18 cellular contexts compared by ENCODE assay signal in the genomic region with DNA sequence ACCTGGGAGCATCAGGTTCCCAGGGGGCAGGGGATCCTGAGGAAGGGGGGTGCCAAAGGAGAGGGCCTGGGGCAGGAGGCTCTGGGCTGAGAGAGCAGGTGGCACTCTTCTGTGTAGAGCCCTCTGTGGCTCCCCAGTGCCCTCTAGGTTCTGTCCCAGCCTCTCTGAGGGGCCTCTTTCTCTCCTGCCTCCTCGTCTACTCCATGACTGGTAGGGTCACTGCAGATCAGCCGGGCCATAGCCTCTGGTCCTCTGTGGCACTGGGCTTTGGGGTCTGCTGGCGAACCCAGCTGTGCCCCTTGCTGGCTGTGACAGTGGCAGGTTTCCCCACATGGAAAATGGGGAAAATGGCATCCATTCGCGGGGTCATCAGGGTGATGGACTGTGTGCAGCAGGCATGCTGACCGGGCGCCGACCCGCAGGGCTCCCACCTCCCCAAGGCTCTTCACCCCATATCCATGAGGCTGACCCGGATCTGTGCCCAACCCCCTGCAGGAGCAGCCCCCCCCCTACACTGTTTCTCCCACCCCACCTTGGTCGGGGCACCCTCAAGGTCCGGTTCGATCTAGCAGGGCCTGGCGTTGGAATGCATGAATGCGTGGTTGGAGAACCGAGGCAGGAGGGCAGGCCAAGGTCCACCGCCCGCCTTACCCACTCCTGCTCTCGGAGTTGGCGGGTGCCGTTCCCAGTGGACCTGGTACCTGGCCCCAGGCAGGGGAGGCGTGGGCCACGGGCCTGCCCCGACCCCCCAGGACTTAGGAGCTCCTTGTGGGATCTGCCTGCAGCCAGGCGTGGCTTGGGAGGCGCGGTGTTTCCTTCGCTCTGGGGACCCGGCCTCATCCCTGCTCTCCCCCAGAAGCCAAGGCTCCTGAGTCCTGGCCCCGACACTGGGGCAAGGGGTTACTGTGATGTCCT. TPM values are rescaled to one million over a fixed set of nuclear protein-coding genes. Genes with fewer than 3 reads are reported as not detected.
DNase-seq lines count a peak whose midpoint lies in the region; ATAC-seq and TF ChIP-seq lines count a peak whose summit lies in the region.
"Had no signal": no experiment of that assay in that cellular context is flagged by ENCODE, and none has a peak within 500 bp of the region (broad histone marks: within the 10 kb centered on the region; RNA-seq: fewer than 3 reads in every experiment).

No MANE protein-coding gene starts in this region.

- no peak overlapping the region for H2BK120ac ChIP-seq in trophoblast cell (ENCODE audit: insufficient read depth, low read length, poor library complexity)

- TF ChIP-seq CTCF in heart left ventricle (IDR thresholded peaks at IDR 0.05): no peak
- no peak for TF ChIP-seq CTCF in hepatocyte (IDR thresholded peaks at IDR 0.05; ENCODE audit: poor library complexity)
- no peak for TF ChIP-seq CTCF in neural progenitor cell (IDR thresholded peaks at IDR 0.05)

- ATAC-seq in heart left ventricle (no peak), Right ventricle myocardium inferior (no peak), aorta (ENCODE audit: low FRiP score) (no peak), HG03342 (IDR thresholded peaks at IDR 0.05; ENCODE audit: unreplicated experiment) (no peak)
- no peak for ATAC-seq in activated T-cell treated with anti-CD3 and anti-CD28 coated beads, Interleukin-2, amount 50 U/mL, for 72 hours (replicated peaks in 1 of 2)

- H3K27me3 Mint-ChIP-seq in neural progenitor cell (ENCODE audit: insufficient read depth, low read depth): no peaks in the 10 kb centered on the region
- no peaks in the 10 kb centered on the region for H3K27me3 Mint-ChIP-seq in activated T-cell treated with anti-CD3 and anti-CD28 coated beads, Interleukin-2, amount 50 U/mL, for 72 hours (ENCODE audit: low read depth)
- H3K27me3 Mint-ChIP-seq: CD4-positive, CD25-positive, alpha-beta regulatory T cell had no signal

- H3K9ac ChIP-seq in trophoblast cell (ENCODE audit: low read length): no peak overlapping the region
- H3K9ac ChIP-seq in neural progenitor cell: no peak overlapping the region

- H3K9me3 Mint-ChIP-seq in neural progenitor cell: no peaks in the 10 kb centered on the region
- no peaks in the 10 kb centered on the region for H3K9me3 Mint-ChIP-seq in activated T-cell treated with anti-CD3 and anti-CD28 coated beads, Interleukin-2, amount 50 U/mL, for 72 hours
- H3K9me3 Mint-ChIP-seq: CD4-positive, CD25-positive, alpha-beta regulatory T cell had no signal

- intact Hi-C loops in heart left ventricle (cut with DNase I) (no loop called here), Right ventricle myocardium inferior (cut with DNase I) (loop anchor here (10.0 kb wide), 1 partner anchor 208 kb away; the partner anchor contains the start of gene ADCY9), aorta (cut with DNase I) (loop anchor here in 1 of 2 donors (5.0 kb wide), 1 partner anchor 50 kb away; the partner anchor contains the start of gene TFAP4)

- H3K4me1 ChIP-seq in heart left ventricle (peaks cover 16 to 99% (median 79%) of the 10 kb centered on the region in 12 donors), hepatocyte (ENCODE audit: insufficient read depth) (peaks cover 73% of the 10 kb centered on the region), trophoblast cell (ENCODE audit: control insufficient read depth in 1 of 2, insufficient read depth in 2 of 2, low read length in 2 of 2) (peaks cover 35 to 53% of the 10 kb centered on the region in 2 experiments), aorta (ENCODE audit: control insufficient read depth in 1 of 2, insufficient read depth in 2 of 2, low read length in 2 of 2) (peaks cover 0 to 2% of the 10 kb centered on the region in 2 donors), neural progenitor cell (peaks cover 27% of the 10 kb centered on the region)

- H3K27ac Mint-ChIP-seq in neural progenitor cell: no peak overlapping the region
- no peak overlapping the region for H3K27ac Mint-ChIP-seq in activated T-cell treated with anti-CD3 and anti-CD28 coated beads, Interleukin-2, amount 50 U/mL, for 72 hours
- H3K27ac Mint-ChIP-seq: CD4-positive, CD25-positive, alpha-beta regulatory T cell had no signal

- peak overlapping the region; percentile 4 for H3K18ac ChIP-seq in trophoblast cell (ENCODE audit: low read length)

- H2BK12ac ChIP-seq in trophoblast cell (ENCODE audit: low read length): no peak overlapping the region

- H3K36me3 Mint-ChIP-seq in neural progenitor cell: no peaks in the 10 kb centered on the region
- H3K36me3 Mint-ChIP-seq in activated T-cell treated with anti-CD3 and anti-CD28 coated beads, Interleukin-2, amount 50 U/mL, for 72 hours (ENCODE audit: insufficient read depth in 2 of 2): no peaks in the 10 kb centered on the region
- H3K36me3 Mint-ChIP-seq: CD4-positive, CD25-positive, alpha-beta regulatory T cell had no signal

- H3K4me2 ChIP-seq in hepatocyte (no peak overlapping the region), trophoblast cell (ENCODE audit: low read length) (no peak overlapping the region), neural progenitor cell (no peak overlapping the region)

- H3K4me3 ChIP-seq in heart left ventricle (no peak overlapping the region), hepatocyte (no peak overlapping the region), trophoblast cell (ENCODE audit: low read depth, low read length) (no peak overlapping the region), aorta (ENCODE audit: low read length in 2 of 2) (no peak overlapping the region), neural progenitor cell (no peak overlapping the region)
- H3K4me3 ChIP-seq: colonic mucosa had no signal

- H4K8ac ChIP-seq in trophoblast cell (ENCODE audit: low read depth, low read length): no peak overlapping the region

- no peak overlapping the region for H2AFZ ChIP-seq in hepatocyte
- no peak overlapping the region for H2AFZ ChIP-seq in trophoblast cell (ENCODE audit: insufficient read depth, low read length, poor library complexity)
- H2AFZ ChIP-seq in neural progenitor cell (replicated peaks): no peak overlapping the region

- H3K79me2 ChIP-seq in hepatocyte (peaks cover 100% of the 10 kb centered on the region), trophoblast cell (ENCODE audit: control insufficient read depth, insufficient read depth, low read length, poor library complexity) (peaks cover 2% of the 10 kb centered on the region), neural progenitor cell (ENCODE audit: low read depth) (peaks cover 31% of the 10 kb centered on the region)

- H4K91ac ChIP-seq in trophoblast cell (ENCODE audit: low read depth, low read length): no peak overlapping the region

- no peak overlapping the region for H3K4me3 Mint-ChIP-seq in neural progenitor cell
- no peak overlapping the region for H3K4me3 Mint-ChIP-seq in activated T-cell treated with anti-CD3 and anti-CD28 coated beads, Interleukin-2, amount 50 U/mL, for 72 hours
- H3K4me3 Mint-ChIP-seq: CD4-positive, CD25-positive, alpha-beta regulatory T cell had no signal

- H3K79me1 ChIP-seq in trophoblast cell (ENCODE audit: low read length): peaks cover 12% of the 10 kb centered on the region

- H3F3A ChIP-seq in neural progenitor cell (ENCODE audit: low read depth): peaks cover 21% of the 10 kb centered on the region

- H3K14ac ChIP-seq in trophoblast cell (ENCODE audit: low read length): no peak overlapping the region

- H3K23ac ChIP-seq in trophoblast cell (ENCODE audit: low read length): no peak overlapping the region

- H3K27ac ChIP-seq in heart left ventricle: peak overlapping the region in 9 of 12 donors; percentile 39 to 89 (median 86)
- H3K27ac ChIP-seq in hepatocyte: peak overlapping the region; percentile 97
- no peak overlapping the region for H3K27ac ChIP-seq in trophoblast cell (ENCODE audit: low read depth, low read length)
- H3K27ac ChIP-seq in aorta (ENCODE audit: low read depth in 1 of 2, low read length in 2 of 2): peak overlapping the region; percentile 33 to 50
- no peak overlapping the region for H3K27ac ChIP-seq in neural progenitor cell

- TF ChIP-seq POLR2A in heart left ventricle (IDR thresholded peaks at IDR 0.05): no peak

- H2AK5ac ChIP-seq in trophoblast cell (ENCODE audit: low read length): no peak overlapping the region

- H4K20me1 ChIP-seq in hepatocyte (ENCODE audit: insufficient read depth, poor library complexity, severe bottlenecking) (peaks cover 77% of the 10 kb centered on the region), neural progenitor cell (ENCODE audit: low read depth) (peaks cover 94% of the 10 kb centered on the region)

- H2BK5ac ChIP-seq in trophoblast cell (ENCODE audit: low read depth, low read length, poor library complexity): no peak overlapping the region

- peaks cover 32% of the 10 kb centered on the region for H3K4me1 Mint-ChIP-seq in neural progenitor cell
- peaks cover 11% of the 10 kb centered on the region for H3K4me1 Mint-ChIP-seq in activated T-cell treated with anti-CD3 and anti-CD28 coated beads, Interleukin-2, amount 50 U/mL, for 72 hours (ENCODE audit: low read depth)

- no peak overlapping the region for H4K12ac ChIP-seq in trophoblast cell (ENCODE audit: low read depth, low read length)

- H3K4ac ChIP-seq in trophoblast cell (ENCODE audit: low read depth, low read length): peak overlapping the region; percentile 22

- H3K27me3 ChIP-seq in heart left ventricle (no peaks in the 10 kb centered on the region), hepatocyte (no peaks in the 10 kb centered on the region), trophoblast cell (ENCODE audit: insufficient read depth, low read length) (no peaks in the 10 kb centered on the region), aorta (ENCODE audit: control insufficient read depth in 1 of 2, insufficient read depth in 2 of 2, low read length in 1 of 2) (no peaks in the 10 kb centered on the region), neural progenitor cell (no peaks in the 10 kb centered on the region)

- H3K9me2 ChIP-seq in hepatocyte (replicated peaks; ENCODE audit: insufficient read depth): no peaks in the 10 kb centered on the region

- WGBS in heart left ventricle, 4 donors: 86 to 87% (median 86%) methylated on average over 14 to 30 of the region's 30 CpGs
- WGBS in hepatocyte (ENCODE audit: low lambda C conversion rate, missing lambda C conversion rate): 95% methylated on average over 29 of the region's 30 CpGs
- WGBS in trophoblast cell (ENCODE audit: extremely low coverage, insufficient coverage, insufficient read length): no CpG with 5 or more reads among the region's 30 CpGs
- WGBS in aorta, 2 donors: 40 to 42% methylated on average over 30 of the region's 30 CpGs

- H3K36me3 ChIP-seq in heart left ventricle (no peaks in the 10 kb centered on the region), hepatocyte (replicated peaks; ENCODE audit: insufficient read depth, low read depth) (no peaks in the 10 kb centered on the region), trophoblast cell (ENCODE audit: control insufficient read depth in 1 of 2, insufficient read depth in 2 of 2, low read length in 2 of 2) (peaks cover 0 to 2% of the 10 kb centered on the region in 2 experiments), aorta (ENCODE audit: control insufficient read depth in 1 of 2, insufficient read depth in 2 of 2, low read length in 1 of 2) (no peaks in the 10 kb centered on the region), neural progenitor cell (no peaks in the 10 kb centered on the region)
- H3K36me3 ChIP-seq: colonic mucosa had no signal

- DNase-seq in heart left ventricle: no peak
- DNase-seq in Right ventricle myocardium inferior (ENCODE audit: missing footprints): no peak
- no peak for DNase-seq in hepatocyte (ENCODE audit: low spot score)
- no peak for DNase-seq in trophoblast cell
- peak in 1 of 2 donors; percentile 43 for DNase-seq in aorta
- DNase-seq in neural progenitor cell (ENCODE audit: low spot score): no peak
- DNase-seq in activated T-cell treated with anti-CD3 and anti-CD28 coated beads, Interleukin-2, amount 50 U/mL, for 72 hours: no peak
- DNase-seq: activated CD4-positive, CD25-positive, alpha-beta regulatory T cell treated with anti-CD3 and anti-CD28 coated beads, Interleukin-2, amount 50 U/mL, for 72 hours; activated naive CD4-positive, alpha-beta T cell; CD4-positive, CD25-positive, alpha-beta regulatory T cell; colonic mucosa; Kasumi-1; NCI-H1105 treated with DMSO at 0.1 percent for 48 hours; NCI-H2107; NCI-H526 treated with DMSO at 0.1 percent for 48 hours; T1000 had no signal

- H3K9me3 ChIP-seq in heart left ventricle: no peaks in the 10 kb centered on the region
- H3K9me3 ChIP-seq in hepatocyte (ENCODE audit: low read depth): no peaks in the 10 kb centered on the region
- no peaks in the 10 kb centered on the region for H3K9me3 ChIP-seq in trophoblast cell (ENCODE audit: insufficient read depth, low read depth, low read length)
- no peaks in the 10 kb centered on the region for H3K9me3 ChIP-seq in aorta (ENCODE audit: control insufficient read depth, low read length)
- no peaks in the 10 kb centered on the region for H3K9me3 ChIP-seq in neural progenitor cell (ENCODE audit: low read depth)
- H3K9me3 ChIP-seq: colonic mucosa had no signal

RNA-seq across cellular contexts. Expression of gene GLIS2, which starts 6.5 kb away (rescaled TPM):
- 10 to 100 TPM in 7 of 9 donors, 1 to 10 TPM in 2; 7.6 to 23.4 (median 12.7) TPM for total RNA-seq in heart left ventricle
- polyA plus RNA-seq in heart left ventricle: 10 to 100 TPM in 1 of 2 donors, 1 to 10 TPM in 1; 7.7 to 14.2 TPM
- 16.0 TPM for total RNA-seq in Right ventricle myocardium inferior
- total RNA-seq in hepatocyte: 3.6 TPM in 2 replicates
- 11.3 and 12.2 TPM in 2 replicates for polyA plus RNA-seq in hepatocyte
- polyA plus RNA-seq in trophoblast cell (2013): 22.5 and 23.2 TPM in 2 replicates
- 10 to 100 TPM; 37.3 to 72.6 TPM for total RNA-seq in aorta
- 10 to 100 TPM; 12.3 to 21.3 TPM for polyA plus RNA-seq in aorta
- total RNA-seq in neural progenitor cell (ENCODE audit: low replicate concordance): 0.15 and 1.3 TPM in 2 replicates
- 1 to 10 TPM; 1.3 to 1.7 TPM for total RNA-seq in activated T-cell treated with anti-CD3 and anti-CD28 coated beads, Interleukin-2, amount 50 U/mL, for 72 hours
- total RNA-seq: CD4-positive, CD25-positive, alpha-beta regulatory T cell had no signal

RNA-seq across cellular contexts. Expression of gene PAM16, which starts 28.7 kb away (rescaled TPM):
- total RNA-seq in heart left ventricle (10 to 100 TPM; 32.7 to 96.9 (median 60.9) TPM), Right ventricle myocardium inferior (73.4 TPM), hepatocyte (33.0 and 35.0 TPM in 2 replicates), aorta (10 to 100 TPM; 23.6 to 25.5 TPM), neural progenitor cell (ENCODE audit: low replicate concordance) (17.0 and 40.8 TPM in 2 replicates)
- polyA plus RNA-seq in heart left ventricle (100 to 1,000 TPM; 109 to 210 TPM), hepatocyte (57.7 and 70.4 TPM in 2 replicates), aorta (10 to 100 TPM; 41.7 to 65.2 TPM)
- 40.6 and 45.5 TPM in 2 replicates for polyA plus RNA-seq in trophoblast cell (2013)
- 10 to 100 TPM; 46.6 to 48.2 TPM for total RNA-seq in activated T-cell treated with anti-CD3 and anti-CD28 coated beads, Interleukin-2, amount 50 U/mL, for 72 hours

RNA-seq across cellular contexts. Expression of gene VASN, which starts 49.3 kb away (rescaled TPM):
- 10 to 100 TPM in 3 of 9 donors, 1 to 10 TPM in 6; 3.8 to 20.0 (median 6.2) TPM for total RNA-seq in heart left ventricle
- 10 to 100 TPM in 1 of 2 donors, 1 to 10 TPM in 1; 6.1 to 14.9 TPM for polyA plus RNA-seq in heart left ventricle
- 6.4 TPM for total RNA-seq in Right ventricle myocardium inferior
- total RNA-seq in hepatocyte: 10.0 and 12.1 TPM in 2 replicates
- polyA plus RNA-seq in hepatocyte: 55.9 and 64.2 TPM in 2 replicates
- 17.6 and 18.2 TPM in 2 replicates for polyA plus RNA-seq in trophoblast cell (2013)
- total RNA-seq in aorta: 100 to 1,000 TPM in 1 of 2 donors, 10 to 100 TPM in 1; 67.0 to 120 TPM
- polyA plus RNA-seq in aorta: 10 to 100 TPM; 21.7 to 51.3 TPM
- total RNA-seq in neural progenitor cell (ENCODE audit: low replicate concordance): 3.1 and 7.5 TPM in 2 replicates
- not detected for total RNA-seq in activated T-cell treated with anti-CD3 and anti-CD28 coated beads, Interleukin-2, amount 50 U/mL, for 72 hours
- total RNA-seq: OCI-LY7 had no signal

RNA-seq across cellular contexts. Expression of gene TFAP4, which starts 49.6 kb away (rescaled TPM):
- 1 to 10 TPM; 1.7 to 5.5 (median 3.3) TPM for total RNA-seq in heart left ventricle
- 1 to 10 TPM; 2.5 to 3.1 TPM for polyA plus RNA-seq in heart left ventricle
- 4.4 TPM for total RNA-seq in Right ventricle myocardium inferior
- total RNA-seq in hepatocyte: 6.1 and 11.4 TPM in 2 replicates
- polyA plus RNA-seq in hepatocyte: 3.1 and 4.2 TPM in 2 replicates
- 4.5 and 4.6 TPM in 2 replicates for polyA plus RNA-seq in trophoblast cell (2013)
- 1 to 10 TPM; 3.8 to 8.0 TPM for total RNA-seq in aorta
- polyA plus RNA-seq in aorta: 1 to 10 TPM; 1.0 to 2.9 TPM
- total RNA-seq in neural progenitor cell (ENCODE audit: low replicate concordance): 19.8 and 24.8 TPM in 2 replicates
- 10 to 100 TPM; 17.8 to 27.2 TPM for total RNA-seq in activated T-cell treated with anti-CD3 and anti-CD28 coated beads, Interleukin-2, amount 50 U/mL, for 72 hours

Comparison
In these comparisons a context has a peak if more than half of its experiments do, and no peak if none do; other contexts are left out.
1. H3K27ac ChIP-seq: peak in heart left ventricle (9 of 12), hepatocyte (single experiment) and aorta (2 of 2); none in trophoblast cell (single experiment) and neural progenitor cell (single experiment).